Comparison of ENCODE assay signal across 19 cellular contexts in the genomic region with DNA sequence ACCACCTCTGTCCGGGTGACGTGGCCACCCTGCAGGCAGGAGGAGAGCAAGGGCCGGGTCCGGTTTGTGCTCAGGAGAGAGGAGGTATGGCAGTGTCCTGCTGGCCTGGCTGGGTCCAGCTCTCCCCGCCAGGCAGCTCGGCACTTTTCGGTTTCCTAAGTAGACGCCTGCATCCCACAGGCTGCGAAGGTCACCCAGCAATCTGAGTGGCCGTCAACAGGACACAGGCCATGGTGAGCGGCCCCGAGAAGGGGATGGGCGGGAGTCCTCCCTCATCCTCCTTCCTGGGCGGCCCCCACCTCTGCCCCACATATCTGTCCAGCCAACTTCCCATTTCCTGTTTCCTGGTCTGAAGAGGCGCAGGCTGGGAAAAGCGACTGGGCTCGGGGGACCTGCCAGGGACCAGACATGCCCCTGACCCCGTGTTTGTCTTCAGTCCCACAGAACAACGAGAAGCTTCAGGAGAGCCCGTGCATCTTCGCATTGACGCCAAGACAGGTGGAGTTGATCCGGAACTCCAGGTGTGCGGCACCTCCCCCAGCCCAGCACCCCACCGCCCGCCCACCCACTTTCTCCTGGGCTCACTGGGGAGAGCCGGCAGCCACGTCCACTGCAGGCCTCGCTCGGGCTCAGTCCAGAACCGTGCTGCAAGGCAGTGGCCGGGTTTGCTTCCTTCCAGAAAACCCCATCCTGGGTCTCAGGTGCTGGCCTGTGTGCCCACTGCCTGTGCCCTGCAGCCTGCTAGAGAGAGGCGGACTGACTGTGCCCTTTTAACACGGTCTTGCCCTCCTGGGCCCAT.
"Had no signal": no experiment of that assay in that cellular context is flagged by ENCODE, and none has a peak within 500 bp of the region (broad histone marks: within the 10 kb centered on the region; RNA-seq: fewer than 3 reads in every experiment).

No MANE protein-coding gene starts in this region.

- DNase-seq: activated CD4-positive, alpha-beta T cell treated with anti-CD3 and anti-CD28 coated beads, Interleukin-2, amount 10 ng/mL, durations not matched to agents 24 days and 14 days; activated naive CD4-positive, alpha-beta T cell treated with anti-CD3 and anti-CD28 coated beads, Interleukin-2, amount 10 ng/mL, durations not matched to agents 7 days and 5 days; brain microvascular endothelial cell; cerebellar nuclear complex; dermis blood vessel endothelial cell; endodermal cell; mammary epithelial cell; mucosa of descending colon; naive thymus-derived CD8-positive, alpha-beta T cell; occipital lobe; stimulated activated CD4-positive, alpha-beta T cell treated with anti-CD3 and anti-CD28 coated beads, Interleukin-4, amount 100 ng/mL, for 1 hour; stimulated activated CD8-positive, alpha-beta memory T cell treated with anti-CD3 and anti-CD28 coated beads, Interleukin-4, amount 100 ng/mL, for 48 hours; uterus had no signal

- H3K4me3 Mint-ChIP-seq: activated CD4-positive, alpha-beta T cell treated with anti-CD3 and anti-CD28 coated beads, Interleukin-2, amount 10 ng/mL, durations not matched to agents 24 days and 14 days; activated naive CD4-positive, alpha-beta T cell treated with anti-CD3 and anti-CD28 coated beads, Interleukin-2, amount 10 ng/mL, durations not matched to agents 7 days and 5 days; activated T-helper 17 cell treated with anti-CD3 and anti-CD28 coated beads, Interleukin-2, amount 50 U/mL, for 72 hours; endodermal cell; naive thymus-derived CD8-positive, alpha-beta T cell; stimulated activated naive CD8-positive, alpha-beta T cell treated with anti-CD3 and anti-CD28 coated beads, Interleukin-15, Interleukin-2, amounts not matched to agents 100 ng/mL and 50 ng/mL, for 24 hours; WTC11 had no signal

- H3K36me3 ChIP-seq: uterus had no signal

- H3K4me3 ChIP-seq: mucosa of descending colon, prostate gland, thoracic aorta, uterus had no signal

- H3K4me1 ChIP-seq: uterus had no signal

- H3K27me3 Mint-ChIP-seq: activated CD4-positive, alpha-beta T cell treated with anti-CD3 and anti-CD28 coated beads, Interleukin-2, amount 10 ng/mL, durations not matched to agents 24 days and 14 days; activated naive CD4-positive, alpha-beta T cell treated with anti-CD3 and anti-CD28 coated beads, Interleukin-2, amount 10 ng/mL, durations not matched to agents 7 days and 5 days; activated T-helper 17 cell treated with anti-CD3 and anti-CD28 coated beads, Interleukin-2, amount 50 U/mL, for 72 hours; naive thymus-derived CD8-positive, alpha-beta T cell; stimulated activated naive CD8-positive, alpha-beta T cell treated with anti-CD3 and anti-CD28 coated beads, Interleukin-15, Interleukin-2, amounts not matched to agents 100 ng/mL and 50 ng/mL, for 24 hours had no signal

- H3K27ac ChIP-seq: brain microvascular endothelial cell, prostate gland, thoracic aorta, uterus had no signal

- H3K27me3 ChIP-seq: brain microvascular endothelial cell, uterus had no signal

- H3K4me1 Mint-ChIP-seq: activated CD4-positive, alpha-beta T cell treated with anti-CD3 and anti-CD28 coated beads, Interleukin-2, amount 10 ng/mL, durations not matched to agents 24 days and 14 days; activated naive CD4-positive, alpha-beta T cell treated with anti-CD3 and anti-CD28 coated beads, Interleukin-2, amount 10 ng/mL, durations not matched to agents 7 days and 5 days; activated T-helper 17 cell treated with anti-CD3 and anti-CD28 coated beads, Interleukin-2, amount 50 U/mL, for 72 hours; endodermal cell; WTC11 had no signal

- H3K27ac Mint-ChIP-seq: activated CD4-positive, alpha-beta T cell treated with anti-CD3 and anti-CD28 coated beads, Interleukin-2, amount 10 ng/mL, durations not matched to agents 24 days and 14 days; activated naive CD4-positive, alpha-beta T cell treated with anti-CD3 and anti-CD28 coated beads, Interleukin-2, amount 10 ng/mL, durations not matched to agents 7 days and 5 days; activated T-helper 17 cell treated with anti-CD3 and anti-CD28 coated beads, Interleukin-2, amount 50 U/mL, for 72 hours; endodermal cell; stimulated activated naive CD8-positive, alpha-beta T cell treated with anti-CD3 and anti-CD28 coated beads, Interleukin-15, Interleukin-2, amounts not matched to agents 100 ng/mL and 50 ng/mL, for 24 hours; WTC11 had no signal

- ATAC-seq: activated T-helper 17 cell treated with anti-CD3 and anti-CD28 coated beads, Interleukin-2, amount 50 U/mL, for 72 hours; mucosa of descending colon; naive thymus-derived CD8-positive, alpha-beta T cell; SK-N-SH treated with all-trans-retinoic acid at 6 μM for 48 hours; WTC11 had no signal

- H3K9me3 Mint-ChIP-seq: activated CD4-positive, alpha-beta T cell treated with anti-CD3 and anti-CD28 coated beads, Interleukin-2, amount 10 ng/mL, durations not matched to agents 24 days and 14 days; activated T-helper 17 cell treated with anti-CD3 and anti-CD28 coated beads, Interleukin-2, amount 50 U/mL, for 72 hours; stimulated activated naive CD8-positive, alpha-beta T cell treated with anti-CD3 and anti-CD28 coated beads, Interleukin-15, Interleukin-2, amounts not matched to agents 100 ng/mL and 50 ng/mL, for 24 hours; WTC11 had no signal

- H3K9me3 ChIP-seq: mucosa of descending colon, prostate gland, thoracic aorta, uterus had no signal
